Comparison of ENCODE assay signal across 16 cellular contexts in the genomic region with DNA sequence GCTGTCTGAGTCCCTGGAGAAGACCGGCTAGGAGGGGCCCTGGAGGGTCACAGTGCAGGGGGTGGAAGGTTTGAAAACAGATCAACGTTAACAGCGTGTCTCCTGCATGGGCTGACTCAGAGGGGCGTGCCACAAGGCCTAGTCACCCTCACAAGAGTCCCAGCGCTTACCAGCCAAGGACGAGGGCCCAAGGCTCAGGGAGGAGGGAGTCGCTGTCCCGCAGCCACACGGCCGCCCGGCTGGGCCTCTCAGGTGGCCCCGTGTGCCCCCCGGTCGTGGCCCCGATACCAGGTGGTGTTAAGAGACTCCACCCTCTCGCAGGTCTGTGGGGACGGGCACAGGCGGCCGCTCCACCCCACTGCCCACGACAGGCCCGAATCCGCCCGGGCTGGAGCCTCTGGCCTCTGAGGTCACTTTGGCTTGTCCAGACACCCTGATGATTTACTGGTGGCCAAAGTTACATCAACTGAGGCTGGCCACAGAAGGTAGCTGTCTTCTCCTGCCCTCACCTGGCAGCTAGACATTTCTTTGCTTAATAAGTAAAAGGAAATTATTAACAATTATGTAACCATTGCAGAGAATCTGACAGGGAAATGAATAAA. TPM values are rescaled to one million over a fixed set of nuclear protein-coding genes. Genes with fewer than 3 reads are reported as not detected.
A peak's percentile ranks its signal among the peaks of the same experiment; 100 is the strongest.
DNase-seq lines count a peak whose midpoint lies in the region; ATAC-seq, FAIRE-seq and TF ChIP-seq lines count a peak whose summit lies in the region.
"Had no signal": no experiment of that assay in that cellular context is flagged by ENCODE, and none has a peak within 500 bp of the region (broad histone marks: within the 10 kb centered on the region; RNA-seq: fewer than 3 reads in every experiment).

No MANE protein-coding gene starts in this region.

- DNase-seq in HepG2 (ENCODE audit: low spot score) (no peak), astrocyte of the spinal cord (ENCODE audit: low read depth, low spot score) (peak; percentile 81), kidney (no peak), NOMO-1 (lab: John Stamatoyannopoulos, UW; ENCODE audit: unreplicated experiment in 2 of 2) (no peak), Kasumi-1 (lab: John Stamatoyannopoulos, UW) (no peak), 8988T (no peak)
- DNase-seq in activated T-cell treated with anti-CD3 and anti-CD28 coated beads, Interleukin-2, amount 50 U/mL, for 4 hours = no peak
- DNase-seq: activated CD4-positive, alpha-beta T cell treated with anti-CD3 and anti-CD28 coated beads, Interleukin-2, amount 50 U/mL, for 4 hours; activated effector memory CD4-positive, alpha-beta T cell treated with anti-CD3 and anti-CD28 coated beads, Interleukin-2, amount 50 U/mL, for 16 hours; effector memory CD8-positive, alpha-beta T cell; heart left ventricle; NCI-H1417 treated with DMSO at 0.1 percent for 48 hours; NCI-H524 had no signal

- in situ Hi-C loops in HepG2 (cut with HindIII; ENCODE audit: extremely low pct_ligation_motif_present, low pct_unique_long_range_greater_than_20kb) = no loop called here
- in situ Hi-C loops in astrocyte of the spinal cord (cut with HindIII; ENCODE audit: low sequenced_read_pairs) = no loop called here

- no peak overlapping the region for H3K4me3 Mint-ChIP-seq in activated T-cell treated with anti-CD3 and anti-CD28 coated beads, Interleukin-2, amount 50 U/mL, for 4 hours
- H3K4me3 Mint-ChIP-seq: brain; effector memory CD8-positive, alpha-beta T cell; natural killer cell treated with Interleukin-12 subunit alpha and Interleukin-12 subunit beta and Interleukin-15 and Interleukin-18, amount 100 ng/mL, for 72 hours had no signal

- no TSS peak for BruUV-seq in HepG2 (replicated peaks; lab: Mats Ljungman, UMichigan)

- H3K9me3 Mint-ChIP-seq in activated T-cell treated with anti-CD3 and anti-CD28 coated beads, Interleukin-2, amount 50 U/mL, for 4 hours = no peaks in the 10 kb centered on the region
- H3K9me3 Mint-ChIP-seq: effector memory CD8-positive, alpha-beta T cell; natural killer cell treated with Interleukin-12 subunit alpha and Interleukin-12 subunit beta and Interleukin-15 and Interleukin-18, amount 100 ng/mL, for 72 hours had no signal

- TF ChIP-seq EP300 in HepG2 (IDR thresholded peaks at IDR 0.05; ENCODE audit: low read depth in 2 of 2, low read length in 2 of 2) (no peak), HepG2 (CRISPR knock-in tag; IDR thresholded peaks at IDR 0.05; ENCODE audit: borderline replicate concordance) (no peak)

- TF ChIP-seq CTCF in liver (IDR thresholded peaks at IDR 0.05; ENCODE audit: low read depth, low read length, missing input control) (no peak), HepG2 (CRISPR knock-in tag; IDR thresholded peaks at IDR 0.05) (no peak), astrocyte of the spinal cord (IDR thresholded peaks at IDR 0.05; ENCODE audit: low read depth, low read length) (no peak), kidney (IDR thresholded peaks at IDR 0.05; ENCODE audit: borderline replicate concordance, extremely low read depth, insufficient read depth) (no peak)

- 74% methylated on average over 23 of the region's 23 CpGs for WGBS in liver
- WGBS in HepG2 (ENCODE audit: low lambda C conversion rate) = 98% methylated on average over 19 of the region's 23 CpGs

- no peak overlapping the region for H3K4me2 ChIP-seq in HepG2 (ENCODE audit: low read depth, low read length)

- H4K20me1 ChIP-seq in HepG2 (ENCODE audit: insufficient read depth, low read length) = no peaks in the 10 kb centered on the region

- peak in 1 of 2 donors; percentile 38 for TF ChIP-seq RAD21 in liver (IDR thresholded peaks at IDR 0.05)
- no peak for TF ChIP-seq RAD21 in HepG2 (CRISPR knock-in tag; IDR thresholded peaks at IDR 0.05)

- H3K9me3 ChIP-seq in liver (ENCODE audit: control insufficient read depth in 4 of 4, low read length in 3 of 4) = no peaks in the 10 kb centered on the region
- no peaks in the 10 kb centered on the region for H3K9me3 ChIP-seq in HepG2 (ENCODE audit: low read length)
- no peaks in the 10 kb centered on the region for H3K9me3 ChIP-seq in kidney (ENCODE audit: control insufficient read depth in 1 of 2, low read length in 2 of 2)
- H3K9me3 ChIP-seq: heart left ventricle had no signal

- POLR2A ChIA-PET in HepG2 (lab: Yijun Ruan, JAX) = no interaction called here

- H3K79me2 ChIP-seq in HepG2 (ENCODE audit: insufficient read depth, low read length) = no peaks in the 10 kb centered on the region

- TF ChIP-seq POLR2A in HepG2 (IDR thresholded peaks at IDR 0.05; ENCODE audit: insufficient read depth in 1 of 2, low read depth in 2 of 2, low read length in 2 of 2) = no peak

- intact Hi-C loops in HepG2 (cut with micrococcal nuclease; ENCODE audit: unreplicated experiment) = no loop called here
- intact Hi-C loops in kidney (cut with DNase I) = no loop called here

- ATAC-seq in HepG2 = no peak
- ATAC-seq in activated T-cell treated with anti-CD3 and anti-CD28 coated beads, Interleukin-2, amount 50 U/mL, for 4 hours = no peak
- ATAC-seq: effector memory CD8-positive, alpha-beta T cell; heart left ventricle; natural killer cell treated with Interleukin-12 subunit alpha and Interleukin-12 subunit beta and Interleukin-15 and Interleukin-18, amount 100 ng/mL, for 72 hours had no signal

- CTCF ChIA-PET in HepG2 (lab: Yijun Ruan, JAX; ENCODE audit: low intra/inter-chr PET ratio, low total read pairs) = no interaction called here

- no peak for FAIRE-seq in HepG2 (lab: Jason Lieb, UNC)
- no peak for FAIRE-seq in kidney (lab: Jason Lieb, UNC)

- H3K9ac ChIP-seq in liver (ENCODE audit: low read depth in 1 of 2, low read length in 2 of 2) (no peak overlapping the region), HepG2 (ENCODE audit: insufficient read depth, low read depth, low read length) (no peak overlapping the region), kidney (ENCODE audit: low read length in 2 of 2) (peak overlapping the region in 1 of 2 donors; percentile 16)

- H2AFZ ChIP-seq in HepG2 (ENCODE audit: low read length) = no peak overlapping the region

- H3K27ac ChIP-seq in liver (ENCODE audit: low read depth in 1 of 2, low read length in 2 of 2) (peak overlapping the region; percentile 52 to 54), HepG2 (ENCODE audit: extremely low read length, insufficient read depth, low read length) (no peak overlapping the region), kidney (ENCODE audit: low read depth in 2 of 2, low read length in 2 of 2) (peak overlapping the region; percentile 72 to 87)

- H3K27me3 Mint-ChIP-seq in activated T-cell treated with anti-CD3 and anti-CD28 coated beads, Interleukin-2, amount 50 U/mL, for 4 hours (ENCODE audit: low read depth) = peaks cover 4% of the 10 kb centered on the region
- H3K27me3 Mint-ChIP-seq: natural killer cell treated with Interleukin-12 subunit alpha and Interleukin-12 subunit beta and Interleukin-15 and Interleukin-18, amount 100 ng/mL, for 72 hours had no signal

- H3K4me3 ChIP-seq in liver (ENCODE audit: low read depth in 1 of 3, low read length in 3 of 3) (no peak overlapping the region), HepG2 (replicated peaks in 1 of 3; ENCODE audit: insufficient read depth in 1 of 3, low read depth in 2 of 3, low read length in 3 of 3) (no peak overlapping the region), astrocyte of the spinal cord (ENCODE audit: low read depth, low read length) (no peak overlapping the region), kidney (ENCODE audit: low read length in 2 of 2) (no peak overlapping the region)
- H3K4me3 ChIP-seq: heart left ventricle had no signal

- H3K36me3 ChIP-seq in liver (ENCODE audit: control insufficient read depth in 4 of 4, insufficient read depth in 3 of 4, low read depth in 1 of 4, low read length in 3 of 4) (peaks cover 0 to 5% (median 1%) of the 10 kb centered on the region in 4 donors), HepG2 (replicated peaks in 1 of 2; ENCODE audit: control insufficient read depth in 1 of 2, insufficient read depth in 2 of 2, low read length in 2 of 2) (peaks cover 7 to 24% of the 10 kb centered on the region in 2 experiments; a peak in 4 of 5 replicates), kidney (ENCODE audit: control insufficient read depth in 1 of 2, insufficient read depth in 2 of 2, low read length in 2 of 2) (peaks cover 4% of the 10 kb centered on the region in 2 donors)

- H3K4me1 ChIP-seq in liver (ENCODE audit: control insufficient read depth in 4 of 4, insufficient read depth in 4 of 4, low read length in 3 of 4) (peaks cover 0 to 16% (median 3%) of the 10 kb centered on the region in 4 donors), HepG2 (ENCODE audit: insufficient read depth, low read length) (no peaks in the 10 kb centered on the region), kidney (ENCODE audit: control insufficient read depth in 1 of 2, insufficient read depth in 1 of 2, low read depth in 1 of 2, low read length in 2 of 2) (peaks cover 11 to 31% of the 10 kb centered on the region in 2 donors)

- no peaks in the 10 kb centered on the region for H3K36me3 Mint-ChIP-seq in activated T-cell treated with anti-CD3 and anti-CD28 coated beads, Interleukin-2, amount 50 U/mL, for 4 hours (ENCODE audit: insufficient read depth)
- H3K36me3 Mint-ChIP-seq: natural killer cell treated with Interleukin-12 subunit alpha and Interleukin-12 subunit beta and Interleukin-15 and Interleukin-18, amount 100 ng/mL, for 72 hours had no signal

- no peaks in the 10 kb centered on the region for H3K27me3 ChIP-seq in liver (ENCODE audit: control insufficient read depth in 4 of 4, insufficient read depth in 4 of 4, low read length in 3 of 4)
- H3K27me3 ChIP-seq in HepG2 (ENCODE audit: control insufficient read depth in 1 of 2, insufficient read depth in 2 of 2, low read length in 2 of 2) = no peaks in the 10 kb centered on the region
- H3K27me3 ChIP-seq: heart left ventricle had no signal

- no peaks in the 10 kb centered on the region for H3K4me1 Mint-ChIP-seq in activated T-cell treated with anti-CD3 and anti-CD28 coated beads, Interleukin-2, amount 50 U/mL, for 4 hours (ENCODE audit: low read depth)

RNA-seq across cellular contexts. Expression of gene FAM20C, which starts 34.0 kb away (rescaled TPM):
- total RNA-seq in liver (10 to 100 TPM; 13.4 to 31.7 TPM), HepG2 (2016; rRNA removed; fragmentation: Illumina TruSeq; extraction: Trizol) (14.5 and 19.9 TPM in 2 replicates), kidney (84.9 TPM)
- polyA plus RNA-seq in liver (10 to 100 TPM; 31.3 to 40.4 TPM), HepG2 (2011; rRNA removed) (11.9 and 15.3 TPM in 2 replicates), kidney (ENCODE audit: insufficient read depth, low read depth, low replicate concordance) (114 TPM)
- 4.8 and 5.5 TPM in 2 replicates for total RNA-seq in HepG2 (2016; cell fraction: cytosol; rRNA removed; fragmentation: Illumina TruSeq; extraction: Trizol; ENCODE audit: low read depth)
- total RNA-seq in HepG2 (2016; cell fraction: insoluble cytoplasmic fraction; rRNA removed; fragmentation: Illumina TruSeq; extraction: Trizol) = 12.0 and 18.5 TPM in 2 replicates
- 11.5 and 11.6 TPM in 2 replicates for total RNA-seq in HepG2 (2016; cell fraction: membrane; rRNA removed; fragmentation: Illumina TruSeq; extraction: Trizol)
- 20.5 and 24.2 TPM in 2 replicates for total RNA-seq in HepG2 (2016; cell fraction: nucleus; rRNA removed; fragmentation: Illumina TruSeq; extraction: Trizol)
- polyA plus RNA-seq in HepG2 (2011; cell fraction: cytosol; rRNA removed) = 13.7 and 17.5 TPM in 2 replicates
- polyA plus RNA-seq in HepG2 (2011; cell fraction: nucleus; rRNA removed) = 24.6 and 26.4 TPM in 2 replicates
- polyA plus RNA-seq in HepG2 (2012) = 15.4 and 23.9 TPM in 2 replicates
- 2.8 and 3.2 TPM in 2 replicates for polyA plus RNA-seq in HepG2 (2016; cell fraction: cytosol; fragmentation: Illumina TruSeq; extraction: Trizol; ENCODE audit: low read depth)
- polyA plus RNA-seq in HepG2 (2016; cell fraction: insoluble cytoplasmic fraction; fragmentation: Illumina TruSeq; extraction: Trizol; ENCODE audit: low read depth) = 18.9 and 20.0 TPM in 2 replicates
- 10.0 and 10.7 TPM in 2 replicates for polyA plus RNA-seq in HepG2 (2016; cell fraction: membrane; fragmentation: Illumina TruSeq; extraction: Trizol; ENCODE audit: low read depth)
- polyA plus RNA-seq in HepG2 (2016; cell fraction: nucleus; fragmentation: Illumina TruSeq; extraction: Trizol; ENCODE audit: insufficient read depth, low read depth) = 38.8 and 44.3 TPM in 2 replicates
- polyA minus RNA-seq in HepG2 (2011; rRNA and poly(A)+ RNA removed; ENCODE audit: low replicate concordance) = 8.9 and 24.8 TPM in 2 replicates
- 13.4 and 22.0 TPM in 2 replicates for polyA minus RNA-seq in HepG2 (2011; cell fraction: cytosol; rRNA and poly(A)+ RNA removed)
- 14.4 and 19.6 TPM in 2 replicates for polyA minus RNA-seq in HepG2 (2011; cell fraction: nucleus; rRNA and poly(A)+ RNA removed)
- total RNA-seq in activated T-cell treated with anti-CD3 and anti-CD28 coated beads, Interleukin-2, amount 50 U/mL, for 4 hours = 1 to 10 TPM in 2 of 3 donors, under 1 TPM in 1; 0.47 to 2.0 (median 1.7) TPM
